ENCODE assay signal across 9 cellular contexts in genomic region chr1:54053745-54054437, GRCh38. TPM values are rescaled to one million over a fixed set of nuclear protein-coding genes. Genes with fewer than 3 reads are reported as not detected.
DNase-seq lines count a peak whose midpoint lies in the region; ATAC-seq and TF ChIP-seq lines count a peak whose summit lies in the region.
"Had no signal": no experiment of that assay in that cellular context is flagged by ENCODE, and none has a peak within 500 bp of the region (broad histone marks: within the 10 kb centered on the region; RNA-seq: fewer than 3 reads in every experiment).

No MANE protein-coding gene starts in this region.

- H3K4me2 ChIP-seq in fibroblast of lung (ENCODE audit: extremely low read depth, insufficient read depth, low read length) = peak overlapping the region; percentile 42

- H4K20me1 ChIP-seq in fibroblast of lung (ENCODE audit: control insufficient read depth, extremely low read depth, insufficient read depth, low read length) = no peaks in the 10 kb centered on the region

- no peaks in the 10 kb centered on the region for H3K4me1 ChIP-seq in fibroblast of lung (ENCODE audit: control insufficient read depth, extremely low read depth, insufficient read depth, low read length)

- no peak for TF ChIP-seq CTCF in fibroblast of lung (conservative IDR thresholded peaks at IDR 0.05 in 1 of 2, IDR thresholded peaks at IDR 0.05 in 1 of 2; ENCODE audit: low read depth in 1 of 2, low read length in 2 of 2)

- H3K36me3 ChIP-seq in fibroblast of lung (ENCODE audit: control insufficient read depth, insufficient read depth, low read length) = peaks cover 1% of the 10 kb centered on the region

- peak overlapping the region; percentile 77 to 88 (median 82) for H3K4me3 ChIP-seq in fibroblast of lung (replicated peaks in 1 of 4; ENCODE audit: control extremely low read depth in 1 of 4, insufficient read depth in 1 of 4, low read depth in 3 of 4, low read length in 4 of 4)

- DNase-seq in NCI-H345 (lab: John Stamatoyannopoulos, UW) (peak; percentile 21), NCI-H345 treated with DMSO at 0.1 percent for 48 hours (lab: John Stamatoyannopoulos, UW; ENCODE audit: unreplicated experiment) (no peak), NCI-H82 treated with DMSO at 0.1 percent for 48 hours (lab: John Stamatoyannopoulos, UW; ENCODE audit: unreplicated experiment) (peak; percentile 68), fibroblast of lung (ENCODE audit: low read depth in 2 of 2) (peak in 1 of 2 donors; percentile 18), sciatic nerve (ENCODE audit: low spot score) (no peak), midbrain (lab: John Stamatoyannopoulos, UW) (no peak)

- intact Hi-C loops in sciatic nerve (cut with DNase I) = no loop called here

- H3K9me3 ChIP-seq in fibroblast of lung (ENCODE audit: control insufficient read depth, insufficient read depth, low read depth, low read length) = no peaks in the 10 kb centered on the region

- H3K79me2 ChIP-seq in fibroblast of lung (ENCODE audit: control insufficient read depth, insufficient read depth, low read length) = peaks cover 35% of the 10 kb centered on the region

- H2AFZ ChIP-seq in fibroblast of lung (ENCODE audit: low read length) = peak overlapping the region; percentile 86

- no peaks in the 10 kb centered on the region for H3K27me3 ChIP-seq in fibroblast of lung (ENCODE audit: control insufficient read depth, insufficient read depth, low read length)

- peak overlapping the region; percentile 78 for H3K9ac ChIP-seq in fibroblast of lung (ENCODE audit: insufficient read depth, low read length)

- ATAC-seq in sciatic nerve = peak; percentile 1
- no peak for ATAC-seq in HG03175 (IDR thresholded peaks at IDR 0.05; ENCODE audit: unreplicated experiment)
- ATAC-seq in GM21576 (IDR thresholded peaks at IDR 0.05; ENCODE audit: unreplicated experiment) = no peak

- H3K27ac ChIP-seq in fibroblast of lung (ENCODE audit: insufficient read depth, low read length) = peak overlapping the region; percentile 93

RNA-seq across cellular contexts. Expression of gene TCEANC2, which starts 0.5 kb away (rescaled TPM):
- total RNA-seq in fibroblast of lung (3.6 and 4.0 TPM in 2 replicates), sciatic nerve (7.7 TPM)
- 3.0 and 3.6 TPM in 2 replicates for polyA plus RNA-seq in fibroblast of lung
- 2.0 and 2.2 TPM in 2 replicates for polyA plus RNA-seq in fibroblast of lung (2012)
- polyA minus RNA-seq in fibroblast of lung (ENCODE audit: low replicate concordance) = 3.8 and 6.0 TPM in 2 replicates

RNA-seq across cellular contexts. Expression of gene TMEM59, which starts 0.9 kb away (rescaled TPM):
- 217 and 431 TPM in 2 replicates for total RNA-seq in fibroblast of lung
- 337 and 480 TPM in 2 replicates for polyA plus RNA-seq in fibroblast of lung
- polyA plus RNA-seq in fibroblast of lung (2012) = 263 and 354 TPM in 2 replicates
- polyA minus RNA-seq in fibroblast of lung (ENCODE audit: low replicate concordance) = 52.5 and 62.5 TPM in 2 replicates
- total RNA-seq in sciatic nerve = 283 TPM

RNA-seq across cellular contexts. Expression of gene LDLRAD1, which starts 35.9 kb away (rescaled TPM):
- total RNA-seq in fibroblast of lung = not detected in 2 replicates
- not detected in 2 replicates for polyA plus RNA-seq in fibroblast of lung
- not detected in 2 replicates for polyA plus RNA-seq in fibroblast of lung (2012)
- polyA minus RNA-seq in fibroblast of lung (ENCODE audit: low replicate concordance) = not detected in 2 replicates
- total RNA-seq in sciatic nerve = not detected
- total RNA-seq: activated naive CD8-positive, alpha-beta T cell treated with anti-CD3 and anti-CD28 coated beads, Interleukin-2, amount 10 ng/mL, durations not matched to agents 7 days and 5 days had no signal

Comparison
In these comparisons a context has a peak if more than half of its experiments do, and no peak if none do; other contexts are left out.
1. DNase-seq: peak in NCI-H345 (single experiment) and NCI-H82 treated with DMSO at 0.1 percent for 48 hours (single experiment); none in NCI-H345 treated with DMSO at 0.1 percent for 48 hours (single experiment), sciatic nerve (single experiment) and midbrain (single experiment).